Comparison of ENCODE assay signal across 3 cellular contexts in genomic region chr4:143667461-143667860, GRCh38.
TF ChIP-seq lines count a peak whose summit lies in the region.

No MANE protein-coding gene starts in this region.

TF ChIP-seq in liver, 16 proteins besides CTCF, POLR2A, EP300 and RAD21:
- peak; percentile 28 for TF ChIP-seq NR2F2 (IDR thresholded peaks at IDR 0.05)
- peak; percentile 29 for TF ChIP-seq YY1 (IDR thresholded peaks at IDR 0.05)
- no peak for TF ChIP-seq FOXA2 (IDR thresholded peaks at IDR 0.05)
TF ChIP-seq in liver: peak in this region for 2.

TF ChIP-seq in HepG2, 621 proteins besides CTCF, POLR2A, EP300 and RAD21:
- no peak for TF ChIP-seq PCBP1 (IDR thresholded peaks at IDR 0.05; ENCODE audit: borderline replicate concordance, low read depth, low read length)
- TF ChIP-seq MXD1 (CRISPR knock-in tag; IDR thresholded peaks at IDR 0.05): no peak
- TF ChIP-seq ZNF235 (CRISPR knock-in tag; IDR thresholded peaks at IDR 0.05; ENCODE audit: borderline replicate concordance): no peak
- TF ChIP-seq ZSCAN29 (CRISPR knock-in tag; conservative IDR thresholded peaks at IDR 0.05): no peak
- TF ChIP-seq, protein P1, sequence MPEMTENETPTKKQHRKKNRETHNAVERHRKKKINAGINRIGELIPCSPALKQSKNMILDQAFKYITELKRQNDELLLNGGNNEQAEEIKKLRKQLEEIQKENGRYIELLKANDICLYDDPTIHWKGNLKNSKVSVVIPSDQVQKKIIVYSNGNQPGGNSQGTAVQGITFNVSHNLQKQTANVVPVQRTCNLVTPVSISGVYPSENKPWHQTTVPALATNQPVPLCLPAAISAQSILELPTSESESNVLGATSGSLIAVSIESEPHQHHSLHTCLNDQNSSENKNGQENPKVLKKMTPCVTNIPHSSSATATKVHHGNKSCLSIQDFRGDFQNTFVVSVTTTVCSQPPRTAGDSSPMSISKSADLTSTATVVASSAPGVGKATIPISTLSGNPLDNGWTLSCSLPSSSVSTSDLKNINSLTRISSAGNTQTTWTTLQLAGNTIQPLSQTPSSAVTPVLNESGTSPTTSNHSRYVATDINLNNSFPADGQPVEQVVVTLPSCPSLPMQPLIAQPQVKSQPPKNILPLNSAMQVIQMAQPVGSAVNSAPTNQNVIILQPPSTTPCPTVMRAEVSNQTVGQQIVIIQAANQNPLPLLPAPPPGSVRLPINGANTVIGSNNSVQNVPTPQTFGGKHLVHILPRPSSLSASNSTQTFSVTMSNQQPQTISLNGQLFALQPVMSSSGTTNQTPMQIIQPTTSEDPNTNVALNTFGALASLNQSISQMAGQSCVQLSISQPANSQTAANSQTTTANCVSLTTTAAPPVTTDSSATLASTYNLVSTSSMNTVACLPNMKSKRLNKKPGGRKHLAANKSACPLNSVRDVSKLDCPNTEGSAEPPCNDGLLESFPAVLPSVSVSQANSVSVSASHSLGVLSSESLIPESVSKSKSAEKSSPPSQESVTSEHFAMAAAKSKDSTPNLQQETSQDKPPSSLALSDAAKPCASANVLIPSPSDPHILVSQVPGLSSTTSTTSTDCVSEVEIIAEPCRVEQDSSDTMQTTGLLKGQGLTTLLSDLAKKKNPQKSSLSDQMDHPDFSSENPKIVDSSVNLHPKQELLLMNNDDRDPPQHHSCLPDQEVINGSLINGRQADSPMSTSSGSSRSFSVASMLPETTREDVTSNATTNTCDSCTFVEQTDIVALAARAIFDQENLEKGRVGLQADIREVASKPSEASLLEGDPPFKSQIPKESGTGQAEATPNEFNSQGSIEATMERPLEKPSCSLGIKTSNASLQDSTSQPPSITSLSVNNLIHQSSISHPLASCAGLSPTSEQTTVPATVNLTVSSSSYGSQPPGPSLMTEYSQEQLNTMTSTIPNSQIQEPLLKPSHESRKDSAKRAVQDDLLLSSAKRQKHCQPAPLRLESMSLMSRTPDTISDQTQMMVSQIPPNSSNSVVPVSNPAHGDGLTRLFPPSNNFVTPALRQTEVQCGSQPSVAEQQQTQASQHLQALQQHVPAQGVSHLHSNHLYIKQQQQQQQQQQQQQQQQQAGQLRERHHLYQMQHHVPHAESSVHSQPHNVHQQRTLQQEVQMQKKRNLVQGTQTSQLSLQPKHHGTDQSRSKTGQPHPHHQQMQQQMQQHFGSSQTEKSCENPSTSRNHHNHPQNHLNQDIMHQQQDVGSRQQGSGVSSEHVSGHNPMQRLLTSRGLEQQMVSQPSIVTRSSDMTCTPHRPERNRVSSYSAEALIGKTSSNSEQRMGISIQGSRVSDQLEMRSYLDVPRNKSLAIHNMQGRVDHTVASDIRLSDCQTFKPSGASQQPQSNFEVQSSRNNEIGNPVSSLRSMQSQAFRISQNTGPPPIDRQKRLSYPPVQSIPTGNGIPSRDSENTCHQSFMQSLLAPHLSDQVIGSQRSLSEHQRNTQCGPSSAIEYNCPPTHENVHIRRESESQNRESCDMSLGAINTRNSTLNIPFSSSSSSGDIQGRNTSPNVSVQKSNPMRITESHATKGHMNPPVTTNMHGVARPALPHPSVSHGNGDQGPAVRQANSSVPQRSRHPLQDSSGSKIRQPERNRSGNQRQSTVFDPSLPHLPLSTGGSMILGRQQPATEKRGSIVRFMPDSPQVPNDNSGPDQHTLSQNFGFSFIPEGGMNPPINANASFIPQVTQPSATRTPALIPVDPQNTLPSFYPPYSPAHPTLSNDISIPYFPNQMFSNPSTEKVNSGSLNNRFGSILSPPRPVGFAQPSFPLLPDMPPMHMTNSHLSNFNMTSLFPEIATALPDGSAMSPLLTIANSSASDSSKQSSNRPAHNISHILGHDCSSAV (CRISPR knock-in tag; IDR thresholded peaks at IDR 0.05; ENCODE audit: borderline replicate concordance): no peak
- no peak for TF ChIP-seq NFE2 (CRISPR knock-in tag; IDR thresholded peaks at IDR 0.05)
- TF ChIP-seq SMC3 (IDR thresholded peaks at IDR 0.05; ENCODE audit: low read length): no peak
- no peak for TF ChIP-seq ZNF414 (CRISPR knock-in tag; IDR thresholded peaks at IDR 0.05)
- no peak for TF ChIP-seq ZNF512B (CRISPR knock-in tag; IDR thresholded peaks at IDR 0.05; ENCODE audit: borderline replicate concordance)
- TF ChIP-seq PPARG (CRISPR knock-in tag; conservative IDR thresholded peaks at IDR 0.05): no peak
- TF ChIP-seq ZNF329 (CRISPR knock-in tag; IDR thresholded peaks at IDR 0.05; ENCODE audit: low read depth): no peak
- TF ChIP-seq GFI1 (CRISPR knock-in tag; IDR thresholded peaks at IDR 0.05; ENCODE audit: borderline replicate concordance): no peak
- no peak for TF ChIP-seq PHB2 (IDR thresholded peaks at IDR 0.05; ENCODE audit: partially characterized antibody)

TF ChIP-seq in endothelial cell of umbilical vein, 7 proteins besides CTCF, POLR2A, EP300 and RAD21:
- TF ChIP-seq EZH2 (IDR thresholded peaks at IDR 0.05; ENCODE audit: borderline replicate concordance, low read depth, low read length, severe bottlenecking) (no peak), JUN (IDR thresholded peaks at IDR 0.05; ENCODE audit: borderline replicate concordance, insufficient read depth, insufficient read length, low read depth) (peak; percentile 24)
